Comparison of ENCODE assay signal across 1 cellular context in genomic region chr17:75959046-75959838, GRCh38.
TF ChIP-seq lines count a peak whose summit lies in the region.

No MANE protein-coding gene starts in this region.

TF ChIP-seq in WTC11, 78 proteins besides CTCF, POLR2A, EP300 and RAD21:
- TF ChIP-seq ZNF317 (CRISPR knock-in tag; IDR thresholded peaks at IDR 0.05; ENCODE audit: borderline replicate concordance, low read depth) (no peak), SMAD4 (CRISPR knock-in tag; IDR thresholded peaks at IDR 0.05) (no peak), E2F5 (CRISPR knock-in tag; IDR thresholded peaks at IDR 0.05) (no peak), TEAD1 (CRISPR knock-in tag; IDR thresholded peaks at IDR 0.05) (no peak), FOXP1 (CRISPR knock-in tag; IDR thresholded peaks at IDR 0.05; ENCODE audit: borderline replicate concordance) (no peak), STAT6 (CRISPR knock-in tag; conservative IDR thresholded peaks at IDR 0.05; ENCODE audit: low read depth) (no peak), ZNF263 (CRISPR knock-in tag; IDR thresholded peaks at IDR 0.05; ENCODE audit: low read depth) (no peak), NR2C2 (CRISPR knock-in tag; IDR thresholded peaks at IDR 0.05) (no peak), MXD4 (CRISPR knock-in tag; IDR thresholded peaks at IDR 0.05; ENCODE audit: borderline replicate concordance) (no peak), SMAD3 (CRISPR knock-in tag; IDR thresholded peaks at IDR 0.05; ENCODE audit: borderline replicate concordance) (no peak), ZNF396 (CRISPR knock-in tag; IDR thresholded peaks at IDR 0.05; ENCODE audit: borderline replicate concordance) (no peak), ZNF425 (CRISPR knock-in tag; conservative IDR thresholded peaks at IDR 0.05) (no peak), TCF7 (CRISPR knock-in tag; IDR thresholded peaks at IDR 0.05; ENCODE audit: low read depth) (no peak), ZNF416 (CRISPR knock-in tag; IDR thresholded peaks at IDR 0.05) (no peak), NR3C1 (CRISPR knock-in tag; conservative IDR thresholded peaks at IDR 0.05; ENCODE audit: low read depth) (no peak), CREB1 (CRISPR knock-in tag; IDR thresholded peaks at IDR 0.05) (no peak), ZNF532 (CRISPR knock-in tag; IDR thresholded peaks at IDR 0.05; ENCODE audit: borderline replicate concordance) (no peak), GRHL2 (CRISPR knock-in tag; IDR thresholded peaks at IDR 0.05; ENCODE audit: insufficient replicate concordance, severe bottlenecking) (no peak), E2F4 (CRISPR knock-in tag; IDR thresholded peaks at IDR 0.05; ENCODE audit: borderline replicate concordance, low read depth) (no peak)
